13 cellular contexts compared by ENCODE assay signal in the genomic region with DNA sequence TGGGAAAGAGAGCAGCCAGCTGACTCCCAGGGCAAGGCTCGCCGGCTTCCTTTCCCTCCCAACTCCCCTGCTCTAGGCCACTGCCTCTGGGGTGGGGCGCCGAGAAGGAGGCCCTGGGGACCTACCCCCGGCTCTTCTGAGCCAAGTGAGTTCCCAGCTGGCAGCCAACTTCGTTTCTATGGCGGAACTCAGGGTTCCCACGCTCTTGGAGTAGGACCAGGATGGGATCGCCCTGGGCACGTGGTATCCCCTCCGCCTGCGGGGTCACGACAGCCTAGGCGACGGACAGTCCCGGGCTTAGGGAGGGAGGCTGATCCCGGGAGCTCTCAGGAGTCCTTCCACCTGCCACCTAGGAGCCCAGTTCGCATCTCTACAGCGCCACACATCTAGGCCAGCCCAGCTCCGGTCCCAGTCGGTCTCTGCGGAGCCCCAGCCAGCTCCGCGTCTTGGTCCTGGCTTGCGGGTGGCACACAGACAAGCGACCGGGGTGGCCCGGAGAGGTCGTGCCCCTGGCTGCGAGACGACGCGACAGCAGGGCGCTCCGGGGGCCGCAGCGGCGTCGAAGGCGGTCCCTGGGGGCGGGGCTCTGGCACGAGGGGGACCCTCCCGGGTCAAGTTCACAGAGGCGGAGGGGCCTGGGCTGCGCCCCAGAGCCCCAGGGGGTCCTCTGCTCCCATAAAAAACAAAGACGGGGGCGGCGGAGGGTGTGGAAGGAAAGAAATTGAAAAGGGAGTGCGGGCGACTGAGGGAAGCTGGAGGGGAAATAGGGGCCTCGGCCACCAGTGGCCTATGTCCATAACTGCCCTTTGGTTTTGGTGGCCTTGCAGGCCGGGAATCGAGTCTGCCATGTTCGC. TPM values are rescaled to one million over a fixed set of nuclear protein-coding genes. Genes with fewer than 3 reads are reported as not detected.
DNase-seq lines count a peak whose midpoint lies in the region; ATAC-seq, FAIRE-seq and TF ChIP-seq lines count a peak whose summit lies in the region.
"Had no signal": no experiment of that assay in that cellular context is flagged by ENCODE, and none has a peak within 500 bp of the region (broad histone marks: within the 10 kb centered on the region; RNA-seq: fewer than 3 reads in every experiment).

No MANE protein-coding gene starts in this region.

- no peak for FAIRE-seq in GM19239 (lab: Jason Lieb, UNC)
- FAIRE-seq: colon had no signal

- CTCF ChIA-PET in MCF 10A (lab: Yijun Ruan, JAX): interaction anchor here (0.6 to 0.9 kb wide), 4 partner anchors 22 to 1266 kb away, joined by 3 read pairs; no protein-coding TSS in a partner anchor

- H3K9me3 ChIP-seq in breast epithelium (no peaks in the 10 kb centered on the region), ectodermal cell (ENCODE audit: control insufficient read depth, low read length) (no peaks in the 10 kb centered on the region), mesenchymal stem cell (ENCODE audit: control insufficient read depth, low read length) (peaks cover 2% of the 10 kb centered on the region), thoracic aorta (no peaks in the 10 kb centered on the region)
- H3K9me3 ChIP-seq: tibial nerve had no signal

- H3K18ac ChIP-seq in mesenchymal stem cell (ENCODE audit: low read depth in 1 of 2, low read length in 2 of 2): no peak overlapping the region

- H3K23ac ChIP-seq in mesenchymal stem cell (ENCODE audit: low read length in 2 of 2): no peak overlapping the region

- H3K14ac ChIP-seq in mesenchymal stem cell (ENCODE audit: low read length in 2 of 2): no peak overlapping the region

- 5% methylated on average over 54 of the region's 54 CpGs for WGBS in ectodermal cell, 2 experiments
- WGBS in mesenchymal stem cell: 5% methylated on average over 47 of the region's 54 CpGs

- H4K91ac ChIP-seq in mesenchymal stem cell (ENCODE audit: low read length): no peak overlapping the region

- H4K8ac ChIP-seq in mesenchymal stem cell (ENCODE audit: low read length): no peak overlapping the region

- no peak for ATAC-seq in thoracic aorta (ENCODE audit: insufficient number of reproducible peaks, low FRiP score, low read depth)
- ATAC-seq in GM18870 (IDR thresholded peaks at IDR 0.05; ENCODE audit: unreplicated experiment): no peak
- no peak for ATAC-seq in GM19351 (IDR thresholded peaks at IDR 0.05; ENCODE audit: unreplicated experiment)

- H2AFZ ChIP-seq in mesenchymal stem cell (ENCODE audit: low read depth, low read length): no peak overlapping the region

- H3K36me3 ChIP-seq in breast epithelium (no peaks in the 10 kb centered on the region), ectodermal cell (ENCODE audit: control insufficient read depth, insufficient read depth, low read length) (no peaks in the 10 kb centered on the region), mesenchymal stem cell (ENCODE audit: control insufficient read depth in 1 of 2, insufficient read depth in 2 of 2, low read depth in 1 of 2, low read length in 2 of 2) (peaks cover 0 to 2% of the 10 kb centered on the region in 2 experiments), thoracic aorta (no peaks in the 10 kb centered on the region)
- H3K36me3 ChIP-seq: tibial nerve had no signal

- no TSS peak for BruUV-seq in MCF 10A (replicated peaks; lab: Mats Ljungman, UMichigan)

- H2AK5ac ChIP-seq in mesenchymal stem cell (ENCODE audit: low read length, severe bottlenecking): no peak overlapping the region

- no peaks in the 10 kb centered on the region for H3K9me3 Mint-ChIP-seq in MCF 10A (ENCODE audit: unreplicated experiment)

- H2BK15ac ChIP-seq in mesenchymal stem cell (ENCODE audit: low read depth, poor library complexity, severe bottlenecking): no peak overlapping the region

- no peak overlapping the region for H3K4ac ChIP-seq in mesenchymal stem cell (ENCODE audit: low read depth in 1 of 2, low read length in 2 of 2)

- peak overlapping the region; percentile 49 for H3K4me2 ChIP-seq in mesenchymal stem cell (ENCODE audit: low read length, poor library complexity, severe bottlenecking)

- H2BK120ac ChIP-seq in mesenchymal stem cell (ENCODE audit: low read depth, low read length): no peak overlapping the region

- no peak overlapping the region for H3K4me3 Mint-ChIP-seq in MCF 10A (ENCODE audit: unreplicated experiment)

- intact Hi-C loops in breast epithelium (cut with DNase I; ENCODE audit: low total_unique reads): no loop called here
- intact Hi-C loops in MCF 10A (cut with micrococcal nuclease): no loop called here

- no peak for DNase-seq in breast epithelium (ENCODE audit: low spot score in 2 of 2)
- no peak for DNase-seq in MCF 10A (ENCODE audit: unreplicated experiment)
- DNase-seq in mesenchymal stem cell: no peak
- no peak for DNase-seq in thoracic aorta (ENCODE audit: low spot score)
- no peak for DNase-seq in GM19239 (ENCODE audit: insufficient read length, low spot score)
- DNase-seq: NCI-H1048; stimulated activated CD4-positive, alpha-beta T cell treated with anti-CD3 and anti-CD28 coated beads, Interleukin-4, amount 100 ng/mL, for 1 hour; T-helper 1 cell had no signal

- TF ChIP-seq POLR2A in breast epithelium (IDR thresholded peaks at IDR 0.05): no peak

- H3K4me3 ChIP-seq in breast epithelium (peak overlapping the region in 2 of 3 donors; percentile 39 to 63), ectodermal cell (ENCODE audit: insufficient read depth, low read depth, low read length) (peak overlapping the region; percentile 2), mesenchymal stem cell (ENCODE audit: insufficient read depth in 1 of 2, low read depth in 1 of 2, low read length in 2 of 2) (no peak overlapping the region), thoracic aorta (peak overlapping the region; percentile 52)

- H3K36me3 Mint-ChIP-seq in MCF 10A (ENCODE audit: insufficient read depth, unreplicated experiment): no peaks in the 10 kb centered on the region

- no peak overlapping the region for H3K27ac Mint-ChIP-seq in MCF 10A (ENCODE audit: low read depth, unreplicated experiment)

- H2BK12ac ChIP-seq in mesenchymal stem cell (ENCODE audit: low read length in 2 of 2): no peak overlapping the region

- no peaks in the 10 kb centered on the region for H3K4me1 Mint-ChIP-seq in MCF 10A (ENCODE audit: insufficient read depth, unreplicated experiment)

- H3K27ac ChIP-seq in breast epithelium (no peak overlapping the region), ectodermal cell (ENCODE audit: insufficient read depth, low read depth, low read length, poor library complexity, severe bottlenecking) (no peak overlapping the region), mesenchymal stem cell (ENCODE audit: low read length, poor library complexity, severe bottlenecking) (no peak overlapping the region), thoracic aorta (no peak overlapping the region)
- H3K27ac ChIP-seq: tibial nerve had no signal

- TF ChIP-seq CTCF in breast epithelium (IDR thresholded peaks at IDR 0.05) (no peak), MCF 10A (IDR thresholded peaks at IDR 0.05; ENCODE audit: unreplicated experiment) (no peak), thoracic aorta (IDR thresholded peaks at IDR 0.05) (no peak)

- H3K27me3 Mint-ChIP-seq in MCF 10A (ENCODE audit: insufficient read depth, unreplicated experiment): peaks cover 22% of the 10 kb centered on the region

- H3K79me1 ChIP-seq in mesenchymal stem cell (replicated peaks; ENCODE audit: low read length, poor library complexity, severe bottlenecking): no peaks in the 10 kb centered on the region

- no peak overlapping the region for H2BK5ac ChIP-seq in mesenchymal stem cell (ENCODE audit: low read depth, low read length, poor library complexity, severe bottlenecking)

- POLR2A ChIA-PET in MCF 10A (lab: Yijun Ruan, JAX): no interaction called here

- H3K4me1 ChIP-seq in breast epithelium (peaks cover 0 to 4% of the 10 kb centered on the region in 2 donors), ectodermal cell (ENCODE audit: control insufficient read depth, insufficient read depth, low read length) (peaks cover 30% of the 10 kb centered on the region), mesenchymal stem cell (ENCODE audit: control insufficient read depth, insufficient read depth, low read depth, low read length) (peaks cover 22% of the 10 kb centered on the region), thoracic aorta (ENCODE audit: control insufficient read depth in 1 of 2, low read depth in 2 of 2) (peaks cover 7 to 24% of the 10 kb centered on the region in 2 donors)

- H3K27me3 ChIP-seq in breast epithelium: peaks cover 11 to 56% of the 10 kb centered on the region in 2 donors
- peaks cover 84% of the 10 kb centered on the region for H3K27me3 ChIP-seq in ectodermal cell (ENCODE audit: control insufficient read depth, insufficient read depth, low read length, poor library complexity, severe bottlenecking)
- H3K27me3 ChIP-seq in mesenchymal stem cell (ENCODE audit: control insufficient read depth in 1 of 2, insufficient read depth in 1 of 2, low read length in 2 of 2): peaks cover 77 to 86% of the 10 kb centered on the region in 2 experiments
- H3K27me3 ChIP-seq in thoracic aorta (replicated peaks; ENCODE audit: insufficient read depth): peaks cover 31% of the 10 kb centered on the region

- H3K9ac ChIP-seq in mesenchymal stem cell (ENCODE audit: low read length): no peak overlapping the region

RNA-seq across cellular contexts. Expression of a gene that starts 20.4 kb away (rescaled TPM):
- total RNA-seq in breast epithelium (10 to 100 TPM in 2 of 3 donors, under 1 TPM in 1; 0.48 to 36.4 (median 28.2) TPM), MCF 10A (2022) (13.1 and 14.6 TPM in 2 replicates), thoracic aorta (not detected)
- polyA plus RNA-seq in ectodermal cell (2013, experiment 1 of 4): 1.8 TPM
- 1.3 TPM for polyA plus RNA-seq in ectodermal cell (2013, experiment 2 of 4)
- 1.8 TPM for polyA plus RNA-seq in ectodermal cell (2013, experiment 3 of 4)
- 1.3 TPM for polyA plus RNA-seq in ectodermal cell (2013, experiment 4 of 4)
- 8.4 TPM for polyA plus RNA-seq in mesenchymal stem cell (2013, experiment 1 of 2)
- polyA plus RNA-seq in mesenchymal stem cell (2013, experiment 2 of 2): 8.8 TPM

Comparison
In these comparisons a context has a peak if more than half of its experiments do, and no peak if none do; other contexts are left out.
1. H3K4me3 ChIP-seq: peak in breast epithelium (2 of 3), ectodermal cell (single experiment) and thoracic aorta (single experiment); none in mesenchymal stem cell (0 of 2).